ENCODE assay signal across 19 cellular contexts in the genomic region with DNA sequence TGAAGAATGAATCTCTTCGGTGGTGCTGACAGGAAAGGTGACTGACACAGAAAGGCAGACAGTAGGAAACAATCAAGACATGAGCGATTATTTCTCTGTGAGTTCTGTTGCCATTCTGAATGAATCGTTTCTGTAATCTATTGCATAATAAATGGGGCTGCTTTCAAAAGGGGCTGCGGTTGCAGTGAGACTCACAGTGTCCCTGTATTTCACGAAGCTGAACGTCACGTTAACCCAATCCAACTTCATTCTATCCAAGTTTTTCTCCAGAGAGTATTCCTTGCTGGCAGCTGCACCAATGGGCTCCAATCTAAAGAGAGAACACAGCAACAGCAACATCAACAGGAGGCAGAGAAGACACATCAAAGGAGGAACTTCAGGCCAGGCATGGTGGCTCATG.
A peak's percentile ranks its signal among the peaks of the same experiment; 100 is the strongest.
DNase-seq lines count a peak whose midpoint lies in the region; ATAC-seq, FAIRE-seq and TF ChIP-seq lines count a peak whose summit lies in the region.
"Had no signal": no experiment of that assay in that cellular context is flagged by ENCODE, and none has a peak within 500 bp of the region (broad histone marks: within the 10 kb centered on the region; RNA-seq: fewer than 3 reads in every experiment).

No MANE protein-coding gene starts in this region.

- 70 to 76% (median 73%) methylated on average over 7 of the region's 7 CpGs for WGBS in psoas muscle, 3 donors

- H3K4me3 ChIP-seq in right atrium auricular region (no peak overlapping the region), psoas muscle (no peak overlapping the region)

- FAIRE-seq in urothelium cell line (lab: Jason Lieb, UNC) = no peak
- FAIRE-seq: GM19239 had no signal

- H3K9me3 ChIP-seq in right atrium auricular region = no peaks in the 10 kb centered on the region
- no peaks in the 10 kb centered on the region for H3K9me3 ChIP-seq in psoas muscle

- H3K4me1 ChIP-seq in right atrium auricular region (no peaks in the 10 kb centered on the region), psoas muscle (no peaks in the 10 kb centered on the region)

- DNase-seq in Right ventricle myocardium inferior (ENCODE audit: missing footprints) (no peak), right atrium auricular region (ENCODE audit: low spot score) (no peak), NOMO-1 (lab: John Stamatoyannopoulos, UW; ENCODE audit: unreplicated experiment in 2 of 2) (peak; percentile 59 to 75), amniotic epithelial cell (ENCODE audit: low read depth) (peak; percentile 1), psoas muscle (no peak), NCI-H1048 (lab: John Stamatoyannopoulos, UW) (no peak), urothelium cell line (ENCODE audit: low spot score) (no peak), G401 (ENCODE audit: low spot score) (no peak)
- DNase-seq: CD4-positive, alpha-beta memory T cell; HCEC 1CT; Kasumi-1; MM.1S; NCI-H1436; NCI-H2029 treated with DMSO at 0.1 percent for 48 hours; NCI-H2171 treated with DMSO at 0.1 percent for 48 hours; NCI-H446 treated with DMSO at 0.1 percent for 48 hours; SHP77 had no signal

- H3K27ac ChIP-seq in right atrium auricular region (no peak overlapping the region), psoas muscle (no peak overlapping the region)

- in situ Hi-C loops in G401 (cut with HindIII; ENCODE audit: low sequenced_read_pairs) = no loop called here

- intact Hi-C loops in Right ventricle myocardium inferior (cut with DNase I) (loop anchor here (5.0 to 10.0 kb wide), 2 partner anchors 48 to 140 kb away; no protein-coding TSS in a partner anchor), psoas muscle (cut with DNase I) (no loop called here)

- TF ChIP-seq CTCF in right atrium auricular region (IDR thresholded peaks at IDR 0.05) (no peak), psoas muscle (IDR thresholded peaks at IDR 0.05) (no peak)

- H3K27me3 ChIP-seq in right atrium auricular region (no peaks in the 10 kb centered on the region), psoas muscle (ENCODE audit: insufficient read depth in 3 of 3, low read length in 2 of 3) (no peaks in the 10 kb centered on the region)

- peak; percentile 54 for ATAC-seq in Right ventricle myocardium inferior
- peak in 3 of 4 donors; percentile 44 to 58 (median 50) for ATAC-seq in psoas muscle
- ATAC-seq: Panc1 had no signal

- H3K36me3 ChIP-seq in right atrium auricular region (no peaks in the 10 kb centered on the region), psoas muscle (ENCODE audit: insufficient read depth in 1 of 2, low read depth in 1 of 2) (no peaks in the 10 kb centered on the region)

Comparison
In these comparisons a context has a peak if more than half of its experiments do, and no peak if none do; other contexts are left out.
1. DNase-seq: peak in NOMO-1 (2 of 2) and amniotic epithelial cell (single experiment); none in Right ventricle myocardium inferior (single experiment), right atrium auricular region (single experiment), psoas muscle (0 of 2), NCI-H1048 (single experiment), urothelium cell line (single experiment) and G401 (single experiment).